Comparison of ENCODE assay signal across 12 cellular contexts in the genomic region with DNA sequence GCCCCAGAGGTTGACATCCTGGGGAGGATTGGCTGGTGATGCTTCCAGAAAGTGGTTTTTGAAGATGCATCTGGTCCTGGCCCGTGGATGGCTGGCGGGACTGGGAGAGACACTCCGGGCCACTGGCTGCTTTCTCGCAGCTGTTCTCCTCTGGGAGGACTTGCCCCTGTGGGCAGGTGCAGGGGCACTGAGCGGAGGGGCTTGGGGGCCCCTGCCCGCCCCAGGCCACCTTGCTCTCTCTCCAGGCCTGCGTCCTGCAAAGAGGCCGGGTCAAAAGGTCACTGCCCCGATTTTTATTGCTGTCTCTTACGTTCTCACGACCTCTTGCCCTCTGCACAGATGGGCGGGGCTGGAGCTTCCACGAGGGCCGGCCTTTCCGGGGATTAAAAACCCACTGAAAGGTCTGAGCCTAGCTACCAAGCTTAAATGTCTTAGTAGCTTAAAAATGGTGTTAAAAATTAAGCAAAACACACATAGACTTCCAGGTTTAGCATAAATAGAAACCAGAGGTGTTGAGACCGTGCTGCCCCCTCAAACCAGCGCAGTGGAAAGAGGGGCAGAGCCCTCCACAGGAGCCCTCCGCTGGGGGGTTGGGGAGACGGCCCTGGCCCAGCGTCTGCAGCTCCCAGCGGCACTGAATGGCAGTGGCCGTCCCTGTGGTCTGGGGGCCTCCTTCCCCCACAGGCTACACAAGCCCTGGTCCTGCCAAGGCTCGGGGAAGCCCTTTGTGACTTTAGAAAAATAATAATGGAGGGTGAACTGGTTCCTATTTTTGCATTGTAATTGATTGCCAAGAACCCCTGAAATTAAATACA. TPM values are rescaled to one million over a fixed set of nuclear protein-coding genes. Genes with fewer than 3 reads are reported as not detected.
A peak's percentile ranks its signal among the peaks of the same experiment; 100 is the strongest.
DNase-seq lines count a peak whose midpoint lies in the region; ATAC-seq and TF ChIP-seq lines count a peak whose summit lies in the region.
"Had no signal": no experiment of that assay in that cellular context is flagged by ENCODE, and none has a peak within 500 bp of the region (broad histone marks: within the 10 kb centered on the region; RNA-seq: fewer than 3 reads in every experiment).

No MANE protein-coding gene starts in this region.

- H3K27ac ChIP-seq in IMR-90 (ENCODE audit: insufficient read depth, low read length) (no peak overlapping the region), mesodermal cell (ENCODE audit: low read depth, low read length, severe bottlenecking) (peak overlapping the region; percentile 79), suprapubic skin (peak overlapping the region; percentile 18)

- H3K18ac ChIP-seq in IMR-90 (ENCODE audit: low read depth, low read length): no peak overlapping the region

- H3K4me1 ChIP-seq in IMR-90 (ENCODE audit: control insufficient read depth, insufficient read depth, low read length) (peaks cover 56% of the 10 kb centered on the region), mesodermal cell (ENCODE audit: control insufficient read depth, insufficient read depth, low read length, poor library complexity, severe bottlenecking) (peaks cover 46% of the 10 kb centered on the region), suprapubic skin (peaks cover 98% of the 10 kb centered on the region)

- H2BK5ac ChIP-seq in IMR-90 (ENCODE audit: low read depth, low read length, poor library complexity, severe bottlenecking): no peak overlapping the region

- no peak overlapping the region for H4K8ac ChIP-seq in IMR-90 (ENCODE audit: low read depth in 2 of 2, low read length in 2 of 2)

- TF ChIP-seq RAD21 in IMR-90 (IDR thresholded peaks at IDR 0.05; ENCODE audit: low read length): no peak

- no CpG with 5 or more reads among the region's 23 CpGs for WGBS in IMR-90 (ENCODE audit: extremely low coverage in 2 of 2, insufficient read length in 1 of 2), 2 experiments
- WGBS in mesodermal cell (ENCODE audit: insufficient coverage in 2 of 2), 2 experiments: 66 to 76% methylated on average over 13 to 15 of the region's 23 CpGs
- 56% methylated on average over 21 of the region's 23 CpGs for WGBS in suprapubic skin

- in situ Hi-C loops in IMR-90 (cut with MboI; ENCODE audit: low sequenced_read_pairs): no loop called here

- no peak for TF ChIP-seq EP300 in suprapubic skin (IDR thresholded peaks at IDR 0.05)

- no peak overlapping the region for H3K56ac ChIP-seq in IMR-90 (ENCODE audit: extremely low read depth, insufficient read depth, low read length)

- H3K9me3 ChIP-seq in IMR-90 (ENCODE audit: control insufficient read depth, insufficient read depth, low read length) (no peaks in the 10 kb centered on the region), mesodermal cell (ENCODE audit: control insufficient read depth, low read length) (no peaks in the 10 kb centered on the region), suprapubic skin (no peaks in the 10 kb centered on the region)
- H3K9me3 ChIP-seq: Peyer's patch had no signal

- no peaks in the 10 kb centered on the region for H3K36me3 ChIP-seq in IMR-90 (ENCODE audit: control insufficient read depth, insufficient read depth, low read length)
- peaks cover 44% of the 10 kb centered on the region for H3K36me3 ChIP-seq in mesodermal cell (ENCODE audit: control insufficient read depth, insufficient read depth, low read length)
- H3K36me3 ChIP-seq in suprapubic skin: no peaks in the 10 kb centered on the region
- H3K36me3 ChIP-seq: Peyer's patch had no signal

- H4K5ac ChIP-seq in IMR-90 (ENCODE audit: low read depth, low read length): no peak overlapping the region

- H3K4me3 ChIP-seq in IMR-90 (ENCODE audit: insufficient read depth, low read depth, low read length): no peak overlapping the region
- H3K4me3 ChIP-seq in mesodermal cell (ENCODE audit: extremely low read depth, insufficient read depth, low read length, poor library complexity, severe bottlenecking): no peak overlapping the region
- no peak overlapping the region for H3K4me3 ChIP-seq in suprapubic skin
- H3K4me3 ChIP-seq: Peyer's patch had no signal

- POLR2A ChIA-PET in IMR-90 (lab: Charles Lee; ENCODE audit: unreplicated experiment): no interaction called here

- H2BK15ac ChIP-seq in IMR-90 (ENCODE audit: low read depth, low read length): no peak overlapping the region

- H2AK5ac ChIP-seq in IMR-90 (ENCODE audit: low read depth, low read length): no peak overlapping the region

- no peak overlapping the region for H2AFZ ChIP-seq in IMR-90 (replicated peaks; ENCODE audit: low read length, poor library complexity)

- dilution Hi-C loops in IMR-90 (cut with HindIII; ENCODE audit: low sequenced_read_pairs, unreplicated experiment): no loop called here

- no peak for TF ChIP-seq POLR2A in IMR-90 (IDR thresholded peaks at IDR 0.05; ENCODE audit: low read depth, low read length)
- no peak for TF ChIP-seq POLR2A in suprapubic skin (IDR thresholded peaks at IDR 0.05)

- H4K20me1 ChIP-seq in IMR-90 (ENCODE audit: insufficient read depth, low read length): peaks cover 100% of the 10 kb centered on the region

- H2BK20ac ChIP-seq in IMR-90 (ENCODE audit: low read depth, low read length): no peak overlapping the region

- H4K91ac ChIP-seq in IMR-90 (ENCODE audit: insufficient read depth, low read depth, low read length): no peak overlapping the region

- H2AK9ac ChIP-seq in IMR-90 (replicated peaks; ENCODE audit: low read depth, low read length, poor library complexity): peak overlapping the region; percentile 42

- no peak overlapping the region for H3K9ac ChIP-seq in IMR-90 (ENCODE audit: low read depth, low read length)

- no peak for ATAC-seq in IMR-90 (ENCODE audit: low read depth)
- no peak for ATAC-seq in GM18520 (IDR thresholded peaks at IDR 0.05; ENCODE audit: unreplicated experiment)

- peaks cover 55% of the 10 kb centered on the region for H3K9me1 ChIP-seq in IMR-90 (ENCODE audit: insufficient read depth, low read length)

- no TSS peak for BruUV-seq in IMR-90 (replicated peaks; lab: Mats Ljungman, UMichigan)

- DNase-seq in IMR-90 (no peak), ecto neural progenitor cell (ENCODE audit: low spot score) (peak; percentile 92), suprapubic skin (ENCODE audit: low spot score in 2 of 2) (no peak), HK-2 (ENCODE audit: unreplicated experiment) (no peak), NCI-H2081 (lab: John Stamatoyannopoulos, UW) (no peak)
- no peak for DNase-seq in activated CD4-positive, CD25-positive, alpha-beta regulatory T cell (lab: John Stamatoyannopoulos, UW)
- DNase-seq: COR-L47, dorsolateral prefrontal cortex, NCI-H510A treated with DMSO at 0.1 percent for 48 hours had no signal

- H3K79me1 ChIP-seq in IMR-90 (ENCODE audit: low read depth in 1 of 2, low read length in 2 of 2): peaks cover 8 to 88% of the 10 kb centered on the region in 2 experiments; a peak in 3 of 4 replicates

- H3K4ac ChIP-seq in IMR-90 (ENCODE audit: low read depth, low read length): no peak overlapping the region

- CTCF ChIA-PET in IMR-90 (lab: Yijun Ruan, JAX): no interaction called here

- H2BK120ac ChIP-seq in IMR-90 (ENCODE audit: low read depth, low read length): no peak overlapping the region

- no peak overlapping the region for H3K14ac ChIP-seq in IMR-90 (replicated peaks; ENCODE audit: low read depth, low read length)

- intact Hi-C loops in IMR-90 (cut with micrococcal nuclease): no loop called here

- H3K27me3 ChIP-seq in IMR-90 (ENCODE audit: control insufficient read depth, insufficient read depth, low read length): no peaks in the 10 kb centered on the region
- H3K27me3 ChIP-seq in suprapubic skin: no peaks in the 10 kb centered on the region
- H3K27me3 ChIP-seq: dorsolateral prefrontal cortex, Peyer's patch had no signal

- H3K4me2 ChIP-seq in IMR-90 (ENCODE audit: low read depth, low read length): no peak overlapping the region

- no peak overlapping the region for H3K23ac ChIP-seq in IMR-90 (ENCODE audit: low read depth, low read length)

- TF ChIP-seq CTCF in IMR-90 (conservative IDR thresholded peaks at IDR 0.05; ENCODE audit: low read depth, low read length) (no peak), suprapubic skin (IDR thresholded peaks at IDR 0.05) (no peak)

TF ChIP-seq in IMR-90, 13 proteins besides CTCF, POLR2A, EP300 and RAD21 (continues in another document):
- no peak for TF ChIP-seq RFX5 (IDR thresholded peaks at IDR 0.05; ENCODE audit: low read depth, low read length)
- no peak for TF ChIP-seq CEBPB (IDR thresholded peaks at IDR 0.05; ENCODE audit: low read depth, low read length)
- TF ChIP-seq BHLHE40 (IDR thresholded peaks at IDR 0.05; ENCODE audit: low read depth, low read length): no peak
- TF ChIP-seq, protein P1, sequence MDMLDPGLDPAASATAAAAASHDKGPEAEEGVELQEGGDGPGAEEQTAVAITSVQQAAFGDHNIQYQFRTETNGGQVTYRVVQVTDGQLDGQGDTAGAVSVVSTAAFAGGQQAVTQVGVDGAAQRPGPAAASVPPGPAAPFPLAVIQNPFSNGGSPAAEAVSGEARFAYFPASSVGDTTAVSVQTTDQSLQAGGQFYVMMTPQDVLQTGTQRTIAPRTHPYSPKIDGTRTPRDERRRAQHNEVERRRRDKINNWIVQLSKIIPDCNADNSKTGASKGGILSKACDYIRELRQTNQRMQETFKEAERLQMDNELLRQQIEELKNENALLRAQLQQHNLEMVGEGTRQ (IDR thresholded peaks at IDR 0.05; ENCODE audit: low read depth, low read length): no peak
- TF ChIP-seq CHD1 (IDR thresholded peaks at IDR 0.05; ENCODE audit: low read depth, low read length): no peak
- no peak for TF ChIP-seq MAZ (IDR thresholded peaks at IDR 0.05; ENCODE audit: borderline replicate concordance, low read depth, low read length)
- no peak for TF ChIP-seq NFE2L2 (IDR thresholded peaks at IDR 0.05; ENCODE audit: low read depth, low read length)
- TF ChIP-seq RCOR1 (IDR thresholded peaks at IDR 0.05; ENCODE audit: insufficient replicate concordance, low read length): no peak
- TF ChIP-seq MXI1 (IDR thresholded peaks at IDR 0.05; ENCODE audit: borderline replicate concordance, low read depth, low read length): no peak
- no peak for TF ChIP-seq FOS (IDR thresholded peaks at IDR 0.05; ENCODE audit: low read depth, low read length)
- no peak for TF ChIP-seq MAFK (IDR thresholded peaks at IDR 0.05; ENCODE audit: low read depth, low read length)
- no peak for TF ChIP-seq SMC3 (IDR thresholded peaks at IDR 0.05; ENCODE audit: low read depth, low read length)

RNA-seq across cellular contexts. Expression of a gene that starts 43.9 kb away (rescaled TPM):
- 2.3 and 3.9 TPM in 2 replicates for total RNA-seq in IMR-90 (2012; rRNA removed)
- polyA plus RNA-seq in IMR-90 (2012; rRNA removed): 20.1 and 20.8 TPM in 2 replicates
- 13.7 and 20.7 TPM in 2 replicates for polyA plus RNA-seq in IMR-90 (2012; cell fraction: cytosol; rRNA removed)
- 42.1 and 52.9 TPM in 2 replicates for polyA plus RNA-seq in IMR-90 (2012; cell fraction: nucleus; rRNA removed; ENCODE audit: low replicate concordance)
- polyA plus RNA-seq in mesodermal cell (2013, experiment 1 of 2): 38.8 TPM
- polyA plus RNA-seq in mesodermal cell (2013, experiment 2 of 2): 30.8 TPM
- 10 to 100 TPM; 51.8 to 91.2 (median 68.1) TPM for total RNA-seq in suprapubic skin

Comparison
In these comparisons a context has a peak if more than half of its experiments do, and no peak if none do; other contexts are left out.
1. RNA of a gene that starts 43.9 kb away (total RNA-seq): 51.8 to 91.2 TPM in suprapubic skin; 2.3 to 3.9 TPM in IMR-90; every median in the first group is over 10 times any median in the second.